In the genomic region with DNA sequence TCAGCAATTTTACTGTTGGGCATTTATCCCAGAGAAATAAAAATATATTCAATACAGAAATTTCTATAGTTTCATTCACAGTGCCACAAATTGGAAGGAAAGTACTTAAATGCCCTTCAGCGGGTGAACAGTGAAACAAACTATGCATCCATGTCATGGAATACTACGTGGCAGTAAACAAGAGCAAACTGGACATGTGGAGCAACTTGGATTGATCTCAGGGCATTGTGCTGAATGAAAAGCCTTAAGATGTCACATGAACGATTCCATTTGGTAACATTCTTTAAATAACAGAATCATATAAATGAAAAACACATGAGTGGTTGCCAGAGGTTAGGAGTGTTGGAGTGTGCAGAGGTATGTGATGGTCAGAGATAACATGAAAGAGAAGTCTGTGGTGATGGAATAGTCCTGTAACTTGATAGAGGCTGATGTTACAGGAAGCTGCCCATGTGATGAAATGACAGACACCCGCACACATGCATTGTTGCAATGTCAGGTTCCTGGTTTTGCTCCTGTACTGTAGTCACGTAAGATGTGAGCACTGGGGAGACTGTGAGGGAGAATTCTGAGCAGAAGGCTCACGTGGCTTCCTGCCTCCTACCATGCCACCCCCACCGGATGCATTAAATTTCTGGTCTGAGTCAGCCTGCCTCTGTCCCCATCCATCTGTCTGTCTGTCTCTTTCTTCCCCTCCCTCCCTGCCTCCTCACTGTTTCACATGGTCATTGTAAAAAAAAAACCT, we compare ENCODE assay signal across 8 cellular contexts.
DNase-seq lines count a peak whose midpoint lies in the region; ATAC-seq and TF ChIP-seq lines count a peak whose summit lies in the region.
"Not testable (repeated sequence)": the region's sequence is repeated elsewhere in the genome, so short reads cannot be mapped to it uniquely, and the experiment has no call there.

No MANE protein-coding gene starts in this region.

- POLR2A ChIA-PET in PC-3 (lab: Charles Lee; ENCODE audit: unreplicated experiment); activated CD8-positive, alpha-beta T cell treated with anti-CD3 and anti-CD28 coated beads, Interleukin-2, amount 10 ng/mL, durations not matched to agents 7 days and 5 days (lab: Charles Lee): not testable (repeated sequence)

- H3K27me3 Mint-ChIP-seq in activated CD8-positive, alpha-beta T cell treated with anti-CD3 and anti-CD28 coated beads, Interleukin-2, amount 10 ng/mL, durations not matched to agents 7 days and 5 days (ENCODE audit: low read depth), result not testable (repeated sequence)

- intact Hi-C loops in PC-3 (cut with micrococcal nuclease); lower lobe of right lung (cut with DNase I): not testable (repeated sequence)

- not testable (repeated sequence) for H3K36me3 ChIP-seq in PC-3 (ENCODE audit: low read depth, low read length); lower lobe of right lung

- H4K20me1 ChIP-seq in PC-3 (ENCODE audit: low read length), result not testable (repeated sequence)

- BruUV-seq in PC-3 (replicated peaks; lab: Mats Ljungman, UMichigan), result not testable (repeated sequence)

- not testable (repeated sequence) for H3K79me2 ChIP-seq in PC-3 (ENCODE audit: low read length)

- DNase-seq in EH (ENCODE audit: low read depth) (peak; percentile 93), dedifferentiated amniotic fluid mesenchymal stem cell (ENCODE audit: extremely low spot score) (peak; percentile 56)
- DNase-seq in PC-3, lower lobe of right lung: not testable (repeated sequence)
- peak; percentile 78 for DNase-seq in activated CD8-positive, alpha-beta T cell treated with anti-CD3 and anti-CD28 coated beads, Interleukin-2, amount 10 ng/mL, durations not matched to agents 7 days and 5 days
- peak; percentile 6 for DNase-seq in stimulated activated CD8-positive, alpha-beta memory T cell treated with anti-CD3 and anti-CD28 coated beads, Interleukin-12 subunit alpha, Interleukin-12 subunit beta, amount 100 ng/mL, for 4 hours (ENCODE audit: low read depth)

- not testable (repeated sequence) for TF ChIP-seq CTCF in PC-3 (conservative IDR thresholded peaks at IDR 0.05; ENCODE audit: low read depth, low read length); lower lobe of right lung (IDR thresholded peaks at IDR 0.05)

- not testable (repeated sequence) for H3K9me3 ChIP-seq in PC-3 (ENCODE audit: low read length); lower lobe of right lung

- not testable (repeated sequence) for H3K9me3 Mint-ChIP-seq in activated CD8-positive, alpha-beta T cell treated with anti-CD3 and anti-CD28 coated beads, Interleukin-2, amount 10 ng/mL, durations not matched to agents 7 days and 5 days (ENCODE audit: insufficient read depth)

- CTCF ChIA-PET in PC-3 (lab: Charles Lee); activated CD8-positive, alpha-beta T cell treated with anti-CD3 and anti-CD28 coated beads, Interleukin-2, amount 10 ng/mL, durations not matched to agents 7 days and 5 days (lab: Charles Lee): not testable (repeated sequence)

- H3K36me3 Mint-ChIP-seq in activated CD8-positive, alpha-beta T cell treated with anti-CD3 and anti-CD28 coated beads, Interleukin-2, amount 10 ng/mL, durations not matched to agents 7 days and 5 days (ENCODE audit: low read depth), result not testable (repeated sequence)

- H3K27ac Mint-ChIP-seq in activated CD8-positive, alpha-beta T cell treated with anti-CD3 and anti-CD28 coated beads, Interleukin-2, amount 10 ng/mL, durations not matched to agents 7 days and 5 days, result peak overlapping the region; percentile 91

- H3K9ac ChIP-seq in PC-3 (ENCODE audit: low read length), result not testable (repeated sequence)

- H3K4me1 Mint-ChIP-seq in activated CD8-positive, alpha-beta T cell treated with anti-CD3 and anti-CD28 coated beads, Interleukin-2, amount 10 ng/mL, durations not matched to agents 7 days and 5 days (ENCODE audit: low read depth), result peaks cover 35% of the 10 kb centered on the region

- H3K4me2 ChIP-seq in PC-3 (ENCODE audit: low read length), result not testable (repeated sequence)

- not testable (repeated sequence) for H3K4me1 ChIP-seq in PC-3 (ENCODE audit: insufficient read depth, low read length); lower lobe of right lung

- H3K9me2 ChIP-seq in PC-3 (replicated peaks; ENCODE audit: low read length), result not testable (repeated sequence)

- not testable (repeated sequence) for H3F3A ChIP-seq in PC-3 (ENCODE audit: low read length, unreplicated experiment)

- not testable (repeated sequence) for H2AFZ ChIP-seq in PC-3 (ENCODE audit: low read length)

- peak; percentile 95 for ATAC-seq in GM21515 (IDR thresholded peaks at IDR 0.05; ENCODE audit: unreplicated experiment)
- ATAC-seq in HG03196 (IDR thresholded peaks at IDR 0.05; ENCODE audit: unreplicated experiment), result peak; percentile 95
- ATAC-seq in PC-3, result peak; percentile 65
- ATAC-seq in activated CD8-positive, alpha-beta T cell treated with anti-CD3 and anti-CD28 coated beads, Interleukin-2, amount 10 ng/mL, durations not matched to agents 7 days and 5 days, result peak; percentile 97
- ATAC-seq in lower lobe of right lung, result peak; percentile 76 to 90

- not testable (repeated sequence) for H3K27ac ChIP-seq in PC-3 (ENCODE audit: low read length); lower lobe of right lung

- H3K4me3 ChIP-seq in PC-3 (ENCODE audit: low read length); lower lobe of right lung: not testable (repeated sequence)

- H3K27me3 ChIP-seq in PC-3 (ENCODE audit: low read length); lower lobe of right lung (ENCODE audit: low read depth): not testable (repeated sequence)

- peak overlapping the region; percentile 67 for H3K4me3 Mint-ChIP-seq in activated CD8-positive, alpha-beta T cell treated with anti-CD3 and anti-CD28 coated beads, Interleukin-2, amount 10 ng/mL, durations not matched to agents 7 days and 5 days
